ENCODE assay signal across 1 cellular context in the genomic region with DNA sequence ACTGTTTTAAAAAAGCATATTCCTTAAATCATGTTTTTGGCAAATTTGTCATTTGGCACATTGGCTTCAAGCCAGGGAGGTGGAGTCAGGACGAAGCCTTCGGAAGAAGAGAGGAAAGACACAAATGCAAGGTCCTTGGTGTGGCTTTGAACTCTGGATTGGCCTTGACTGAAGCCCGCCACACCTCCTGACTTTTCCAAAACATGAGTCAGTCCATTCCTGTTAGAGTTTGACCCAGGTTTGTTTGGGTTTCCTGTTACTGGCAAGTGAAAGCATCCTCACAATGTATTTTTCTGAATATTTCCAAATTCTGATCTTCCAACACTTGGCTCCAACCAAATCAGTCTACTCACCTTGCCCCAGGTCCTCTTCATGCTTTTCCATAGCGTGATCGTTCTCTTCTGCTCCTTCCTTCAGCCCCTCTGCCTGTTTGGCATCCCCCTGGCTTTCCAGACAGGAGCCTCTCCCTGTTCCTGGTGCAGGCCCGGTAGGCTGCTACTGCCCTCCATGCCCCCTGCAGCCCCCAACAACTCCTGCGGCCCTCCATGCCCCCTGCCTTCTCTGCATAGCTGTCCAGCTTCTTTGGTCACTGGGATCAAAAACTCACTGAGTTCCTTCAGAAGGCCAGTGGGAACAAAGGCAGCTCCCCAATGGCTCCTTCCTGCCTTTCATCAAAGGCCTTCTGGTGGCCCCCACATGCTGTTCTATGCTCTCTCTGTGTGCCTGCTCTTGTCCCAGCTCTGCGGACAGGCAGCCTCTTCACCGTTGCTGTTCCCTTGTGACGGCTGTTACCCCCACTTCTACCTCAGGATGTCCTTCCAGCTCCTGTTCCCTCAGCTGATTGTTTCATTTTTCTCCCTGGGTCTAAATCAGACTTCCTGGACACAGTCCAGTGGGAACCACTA.
TF ChIP-seq lines count a peak whose summit lies in the region.

No MANE protein-coding gene starts in this region.

TF ChIP-seq in HepG2, 621 proteins besides CTCF, POLR2A, EP300 and RAD21 (continued from another document):
- TF ChIP-seq, protein P1, sequence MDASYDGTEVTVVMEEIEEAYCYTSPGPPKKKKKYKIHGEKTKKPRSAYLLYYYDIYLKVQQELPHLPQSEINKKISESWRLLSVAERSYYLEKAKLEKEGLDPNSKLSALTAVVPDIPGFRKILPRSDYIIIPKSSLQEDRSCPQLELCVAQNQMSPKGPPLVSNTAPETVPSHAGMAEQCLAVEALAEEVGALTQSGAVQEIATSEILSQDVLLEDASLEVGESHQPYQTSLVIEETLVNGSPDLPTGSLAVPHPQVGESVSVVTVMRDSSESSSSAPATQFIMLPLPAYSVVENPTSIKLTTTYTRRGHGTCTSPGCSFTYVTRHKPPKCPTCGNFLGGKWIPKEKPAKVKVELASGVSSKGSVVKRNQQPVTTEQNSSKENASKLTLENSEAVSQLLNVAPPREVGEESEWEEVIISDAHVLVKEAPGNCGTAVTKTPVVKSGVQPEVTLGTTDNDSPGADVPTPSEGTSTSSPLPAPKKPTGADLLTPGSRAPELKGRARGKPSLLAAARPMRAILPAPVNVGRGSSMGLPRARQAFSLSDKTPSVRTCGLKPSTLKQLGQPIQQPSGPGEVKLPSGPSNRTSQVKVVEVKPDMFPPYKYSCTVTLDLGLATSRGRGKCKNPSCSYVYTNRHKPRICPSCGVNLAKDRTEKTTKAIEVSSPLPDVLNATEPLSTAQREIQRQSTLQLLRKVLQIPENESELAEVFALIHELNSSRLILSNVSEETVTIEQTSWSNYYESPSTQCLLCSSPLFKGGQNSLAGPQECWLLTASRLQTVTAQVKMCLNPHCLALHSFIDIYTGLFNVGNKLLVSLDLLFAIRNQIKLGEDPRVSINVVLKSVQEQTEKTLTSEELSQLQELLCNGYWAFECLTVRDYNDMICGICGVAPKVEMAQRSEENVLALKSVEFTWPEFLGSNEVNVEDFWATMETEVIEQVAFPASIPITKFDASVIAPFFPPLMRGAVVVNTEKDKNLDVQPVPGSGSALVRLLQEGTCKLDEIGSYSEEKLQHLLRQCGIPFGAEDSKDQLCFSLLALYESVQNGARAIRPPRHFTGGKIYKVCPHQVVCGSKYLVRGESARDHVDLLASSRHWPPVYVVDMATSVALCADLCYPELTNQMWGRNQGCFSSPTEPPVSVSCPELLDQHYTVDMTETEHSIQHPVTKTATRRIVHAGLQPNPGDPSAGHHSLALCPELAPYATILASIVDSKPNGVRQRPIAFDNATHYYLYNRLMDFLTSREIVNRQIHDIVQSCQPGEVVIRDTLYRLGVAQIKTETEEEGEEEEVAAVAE (CRISPR knock-in tag; IDR thresholded peaks at IDR 0.05; ENCODE audit: borderline replicate concordance) = no peak
- TF ChIP-seq MED8 (CRISPR knock-in tag; IDR thresholded peaks at IDR 0.05; ENCODE audit: insufficient replicate concordance) (no peak), NCOA1 (CRISPR knock-in tag; IDR thresholded peaks at IDR 0.05) (peak; percentile 78; the same call in 1 of the 2 replicates), HDAC1 (CRISPR knock-in tag; IDR thresholded peaks at IDR 0.05) (peak; percentile 38; the same call in 1 of the 2 replicates), RFX3 (CRISPR knock-in tag; IDR thresholded peaks at IDR 0.05) (no peak), ZNF232 (CRISPR knock-in tag; IDR thresholded peaks at IDR 0.05; ENCODE audit: borderline replicate concordance) (no peak), ETV5 (CRISPR knock-in tag; IDR thresholded peaks at IDR 0.05; ENCODE audit: borderline replicate concordance) (peak; percentile 87), SMAD9 (CRISPR knock-in tag; IDR thresholded peaks at IDR 0.05) (no peak), THYN1 (CRISPR knock-in tag; IDR thresholded peaks at IDR 0.05; ENCODE audit: borderline replicate concordance, low read depth) (no peak), ZNF101 (CRISPR knock-in tag; IDR thresholded peaks at IDR 0.05; ENCODE audit: borderline replicate concordance, low read depth) (no peak), FOXA1 (IDR thresholded peaks at IDR 0.05) (no peak), FOXA1 (CRISPR knock-in tag; IDR thresholded peaks at IDR 0.05) (no peak), POLR2G (IDR thresholded peaks at IDR 0.05; ENCODE audit: low read depth, low read length) (peak; percentile 45; the same call in 1 of the 2 replicates), ZNF772 (CRISPR knock-in tag; IDR thresholded peaks at IDR 0.05) (no peak), CENPT (CRISPR knock-in tag; IDR thresholded peaks at IDR 0.05; ENCODE audit: low read depth) (no peak), ZNF333 (CRISPR knock-in tag; IDR thresholded peaks at IDR 0.05; ENCODE audit: borderline replicate concordance) (no peak), SALL1 (CRISPR knock-in tag; IDR thresholded peaks at IDR 0.05) (peak; percentile 85), ZNF749 (CRISPR knock-in tag; IDR thresholded peaks at IDR 0.05; ENCODE audit: borderline replicate concordance) (no peak), ZBTB21 (CRISPR knock-in tag; IDR thresholded peaks at IDR 0.05) (no peak), SMARCC2 (IDR thresholded peaks at IDR 0.05) (no peak), ZNF703 (CRISPR knock-in tag; IDR thresholded peaks at IDR 0.05; ENCODE audit: borderline replicate concordance) (no peak), KDM6A (CRISPR knock-in tag; IDR thresholded peaks at IDR 0.05; ENCODE audit: low read depth) (no peak; the same call in 1 of the 2 replicates), GABPB1 (CRISPR knock-in tag; IDR thresholded peaks at IDR 0.05) (peak; percentile 12; the same call in 1 of the 2 replicates), AKAP8 (CRISPR knock-in tag; IDR thresholded peaks at IDR 0.05) (0 out of 2 replicates have a peak, but pooled peaks have one; percentile 51)
- TF ChIP-seq, protein P2, sequence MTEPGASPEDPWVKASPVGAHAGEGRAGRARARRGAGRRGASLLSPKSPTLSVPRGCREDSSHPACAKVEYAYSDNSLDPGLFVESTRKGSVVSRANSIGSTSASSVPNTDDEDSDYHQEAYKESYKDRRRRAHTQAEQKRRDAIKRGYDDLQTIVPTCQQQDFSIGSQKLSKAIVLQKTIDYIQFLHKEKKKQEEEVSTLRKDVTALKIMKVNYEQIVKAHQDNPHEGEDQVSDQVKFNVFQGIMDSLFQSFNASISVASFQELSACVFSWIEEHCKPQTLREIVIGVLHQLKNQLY (CRISPR knock-in tag; IDR thresholded peaks at IDR 0.05) = peak; percentile 28; the same call in 1 of the 2 replicates
- TF ChIP-seq, protein P3, sequence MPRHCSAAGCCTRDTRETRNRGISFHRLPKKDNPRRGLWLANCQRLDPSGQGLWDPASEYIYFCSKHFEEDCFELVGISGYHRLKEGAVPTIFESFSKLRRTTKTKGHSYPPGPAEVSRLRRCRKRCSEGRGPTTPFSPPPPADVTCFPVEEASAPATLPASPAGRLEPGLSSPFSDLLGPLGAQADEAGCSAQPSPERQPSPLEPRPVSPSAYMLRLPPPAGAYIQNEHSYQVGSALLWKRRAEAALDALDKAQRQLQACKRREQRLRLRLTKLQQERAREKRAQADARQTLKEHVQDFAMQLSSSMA (CRISPR knock-in tag; IDR thresholded peaks at IDR 0.05) = no peak
- TF ChIP-seq, protein P4, sequence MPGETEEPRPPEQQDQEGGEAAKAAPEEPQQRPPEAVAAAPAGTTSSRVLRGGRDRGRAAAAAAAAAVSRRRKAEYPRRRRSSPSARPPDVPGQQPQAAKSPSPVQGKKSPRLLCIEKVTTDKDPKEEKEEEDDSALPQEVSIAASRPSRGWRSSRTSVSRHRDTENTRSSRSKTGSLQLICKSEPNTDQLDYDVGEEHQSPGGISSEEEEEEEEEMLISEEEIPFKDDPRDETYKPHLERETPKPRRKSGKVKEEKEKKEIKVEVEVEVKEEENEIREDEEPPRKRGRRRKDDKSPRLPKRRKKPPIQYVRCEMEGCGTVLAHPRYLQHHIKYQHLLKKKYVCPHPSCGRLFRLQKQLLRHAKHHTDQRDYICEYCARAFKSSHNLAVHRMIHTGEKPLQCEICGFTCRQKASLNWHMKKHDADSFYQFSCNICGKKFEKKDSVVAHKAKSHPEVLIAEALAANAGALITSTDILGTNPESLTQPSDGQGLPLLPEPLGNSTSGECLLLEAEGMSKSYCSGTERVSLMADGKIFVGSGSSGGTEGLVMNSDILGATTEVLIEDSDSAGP (CRISPR knock-in tag; IDR thresholded peaks at IDR 0.05; ENCODE audit: borderline replicate concordance) = peak; percentile 9; the same call in 1 of the 2 replicates
- TF ChIP-seq, protein P5, sequence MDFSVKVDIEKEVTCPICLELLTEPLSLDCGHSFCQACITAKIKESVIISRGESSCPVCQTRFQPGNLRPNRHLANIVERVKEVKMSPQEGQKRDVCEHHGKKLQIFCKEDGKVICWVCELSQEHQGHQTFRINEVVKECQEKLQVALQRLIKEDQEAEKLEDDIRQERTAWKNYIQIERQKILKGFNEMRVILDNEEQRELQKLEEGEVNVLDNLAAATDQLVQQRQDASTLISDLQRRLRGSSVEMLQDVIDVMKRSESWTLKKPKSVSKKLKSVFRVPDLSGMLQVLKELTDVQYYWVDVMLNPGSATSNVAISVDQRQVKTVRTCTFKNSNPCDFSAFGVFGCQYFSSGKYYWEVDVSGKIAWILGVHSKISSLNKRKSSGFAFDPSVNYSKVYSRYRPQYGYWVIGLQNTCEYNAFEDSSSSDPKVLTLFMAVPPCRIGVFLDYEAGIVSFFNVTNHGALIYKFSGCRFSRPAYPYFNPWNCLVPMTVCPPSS (IDR thresholded peaks at IDR 0.05) = no peak
- TF ChIP-seq, protein P6, sequence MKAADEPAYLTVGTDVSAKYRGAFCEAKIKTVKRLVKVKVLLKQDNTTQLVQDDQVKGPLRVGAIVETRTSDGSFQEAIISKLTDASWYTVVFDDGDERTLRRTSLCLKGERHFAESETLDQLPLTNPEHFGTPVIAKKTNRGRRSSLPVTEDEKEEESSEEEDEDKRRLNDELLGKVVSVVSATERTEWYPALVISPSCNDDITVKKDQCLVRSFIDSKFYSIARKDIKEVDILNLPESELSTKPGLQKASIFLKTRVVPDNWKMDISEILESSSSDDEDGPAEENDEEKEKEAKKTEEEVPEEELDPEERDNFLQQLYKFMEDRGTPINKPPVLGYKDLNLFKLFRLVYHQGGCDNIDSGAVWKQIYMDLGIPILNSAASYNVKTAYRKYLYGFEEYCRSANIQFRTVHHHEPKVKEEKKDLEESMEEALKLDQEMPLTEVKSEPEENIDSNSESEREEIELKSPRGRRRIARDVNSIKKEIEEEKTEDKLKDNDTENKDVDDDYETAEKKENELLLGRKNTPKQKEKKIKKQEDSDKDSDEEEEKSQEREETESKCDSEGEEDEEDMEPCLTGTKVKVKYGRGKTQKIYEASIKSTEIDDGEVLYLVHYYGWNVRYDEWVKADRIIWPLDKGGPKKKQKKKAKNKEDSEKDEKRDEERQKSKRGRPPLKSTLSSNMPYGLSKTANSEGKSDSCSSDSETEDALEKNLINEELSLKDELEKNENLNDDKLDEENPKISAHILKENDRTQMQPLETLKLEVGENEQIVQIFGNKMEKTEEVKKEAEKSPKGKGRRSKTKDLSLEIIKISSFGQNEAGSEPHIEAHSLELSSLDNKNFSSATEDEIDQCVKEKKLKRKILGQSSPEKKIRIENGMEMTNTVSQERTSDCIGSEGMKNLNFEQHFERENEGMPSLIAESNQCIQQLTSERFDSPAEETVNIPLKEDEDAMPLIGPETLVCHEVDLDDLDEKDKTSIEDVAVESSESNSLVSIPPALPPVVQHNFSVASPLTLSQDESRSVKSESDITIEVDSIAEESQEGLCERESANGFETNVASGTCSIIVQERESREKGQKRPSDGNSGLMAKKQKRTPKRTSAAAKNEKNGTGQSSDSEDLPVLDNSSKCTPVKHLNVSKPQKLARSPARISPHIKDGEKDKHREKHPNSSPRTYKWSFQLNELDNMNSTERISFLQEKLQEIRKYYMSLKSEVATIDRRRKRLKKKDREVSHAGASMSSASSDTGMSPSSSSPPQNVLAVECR (CRISPR knock-in tag; IDR thresholded peaks at IDR 0.05; ENCODE audit: borderline replicate concordance) = peak; percentile 49; the same call in 1 of the 2 replicates
- TF ChIP-seq, protein P7, sequence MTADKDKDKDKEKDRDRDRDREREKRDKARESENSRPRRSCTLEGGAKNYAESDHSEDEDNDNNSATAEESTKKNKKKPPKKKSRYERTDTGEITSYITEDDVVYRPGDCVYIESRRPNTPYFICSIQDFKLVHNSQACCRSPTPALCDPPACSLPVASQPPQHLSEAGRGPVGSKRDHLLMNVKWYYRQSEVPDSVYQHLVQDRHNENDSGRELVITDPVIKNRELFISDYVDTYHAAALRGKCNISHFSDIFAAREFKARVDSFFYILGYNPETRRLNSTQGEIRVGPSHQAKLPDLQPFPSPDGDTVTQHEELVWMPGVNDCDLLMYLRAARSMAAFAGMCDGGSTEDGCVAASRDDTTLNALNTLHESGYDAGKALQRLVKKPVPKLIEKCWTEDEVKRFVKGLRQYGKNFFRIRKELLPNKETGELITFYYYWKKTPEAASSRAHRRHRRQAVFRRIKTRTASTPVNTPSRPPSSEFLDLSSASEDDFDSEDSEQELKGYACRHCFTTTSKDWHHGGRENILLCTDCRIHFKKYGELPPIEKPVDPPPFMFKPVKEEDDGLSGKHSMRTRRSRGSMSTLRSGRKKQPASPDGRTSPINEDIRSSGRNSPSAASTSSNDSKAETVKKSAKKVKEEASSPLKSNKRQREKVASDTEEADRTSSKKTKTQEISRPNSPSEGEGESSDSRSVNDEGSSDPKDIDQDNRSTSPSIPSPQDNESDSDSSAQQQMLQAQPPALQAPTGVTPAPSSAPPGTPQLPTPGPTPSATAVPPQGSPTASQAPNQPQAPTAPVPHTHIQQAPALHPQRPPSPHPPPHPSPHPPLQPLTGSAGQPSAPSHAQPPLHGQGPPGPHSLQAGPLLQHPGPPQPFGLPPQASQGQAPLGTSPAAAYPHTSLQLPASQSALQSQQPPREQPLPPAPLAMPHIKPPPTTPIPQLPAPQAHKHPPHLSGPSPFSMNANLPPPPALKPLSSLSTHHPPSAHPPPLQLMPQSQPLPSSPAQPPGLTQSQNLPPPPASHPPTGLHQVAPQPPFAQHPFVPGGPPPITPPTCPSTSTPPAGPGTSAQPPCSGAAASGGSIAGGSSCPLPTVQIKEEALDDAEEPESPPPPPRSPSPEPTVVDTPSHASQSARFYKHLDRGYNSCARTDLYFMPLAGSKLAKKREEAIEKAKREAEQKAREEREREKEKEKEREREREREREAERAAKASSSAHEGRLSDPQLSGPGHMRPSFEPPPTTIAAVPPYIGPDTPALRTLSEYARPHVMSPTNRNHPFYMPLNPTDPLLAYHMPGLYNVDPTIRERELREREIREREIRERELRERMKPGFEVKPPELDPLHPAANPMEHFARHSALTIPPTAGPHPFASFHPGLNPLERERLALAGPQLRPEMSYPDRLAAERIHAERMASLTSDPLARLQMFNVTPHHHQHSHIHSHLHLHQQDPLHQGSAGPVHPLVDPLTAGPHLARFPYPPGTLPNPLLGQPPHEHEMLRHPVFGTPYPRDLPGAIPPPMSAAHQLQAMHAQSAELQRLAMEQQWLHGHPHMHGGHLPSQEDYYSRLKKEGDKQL (CRISPR knock-in tag; IDR thresholded peaks at IDR 0.05; ENCODE audit: low read depth) = peak; percentile 60; the same call in 1 of the 2 replicates
- TF ChIP-seq, protein P8, sequence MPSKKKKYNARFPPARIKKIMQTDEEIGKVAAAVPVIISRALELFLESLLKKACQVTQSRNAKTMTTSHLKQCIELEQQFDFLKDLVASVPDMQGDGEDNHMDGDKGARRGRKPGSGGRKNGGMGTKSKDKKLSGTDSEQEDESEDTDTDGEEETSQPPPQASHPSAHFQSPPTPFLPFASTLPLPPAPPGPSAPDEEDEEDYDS (CRISPR knock-in tag; IDR thresholded peaks at IDR 0.05) = peak; percentile 54
